Comparison of ENCODE assay signal across 37 cellular contexts in the genomic region with DNA sequence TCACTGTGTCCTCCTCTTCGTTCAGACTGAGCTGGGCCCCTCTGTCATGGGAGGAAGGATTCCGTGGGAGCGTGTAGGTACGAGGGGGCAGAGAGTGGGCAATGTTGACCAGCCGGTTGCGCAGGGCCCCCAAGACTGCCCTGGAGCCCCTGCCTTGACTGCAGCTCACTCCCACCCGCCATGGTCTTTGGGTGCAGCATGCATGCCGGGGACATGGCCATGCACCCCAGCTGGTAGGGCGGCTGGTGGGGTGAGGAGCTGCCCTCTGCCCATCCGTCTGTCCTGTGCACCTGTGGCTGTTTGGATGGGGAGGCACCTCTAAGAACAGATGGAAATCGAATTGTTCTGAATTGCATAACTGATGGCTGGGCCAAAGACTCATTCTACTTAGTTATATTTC. TPM values are rescaled to one million over a fixed set of nuclear protein-coding genes. Genes with fewer than 3 reads are reported as not detected.
"Had no signal": no experiment of that assay in that cellular context is flagged by ENCODE, and none has a peak within 500 bp of the region (broad histone marks: within the 10 kb centered on the region; RNA-seq: fewer than 3 reads in every experiment).

No MANE protein-coding gene starts in this region.

- DNase-seq: activated B cell treated with CpG ODN at 0.5 μM for 24 hours; activated CD4-positive, alpha-beta memory T cell treated with anti-CD3 and anti-CD28 coated beads for 36 hours; activated CD4-positive, alpha-beta T cell treated with anti-CD3 and anti-CD28 coated beads for 4 hours; activated CD4-positive, alpha-beta T cell treated with anti-CD3 and anti-CD28 coated beads, Interleukin-2, amount 10 ng/mL, durations not matched to agents 24 days and 14 days; activated CD4-positive, alpha-beta T cell treated with anti-CD3 and anti-CD28 coated beads, Interleukin-2, amount 50 U/mL, for 1 hour; activated CD4-positive, alpha-beta T cell treated with anti-CD3 and anti-CD28 coated beads, Interleukin-2, amount 50 U/mL, for 4 hours; activated CD4-positive, CD25-positive, alpha-beta regulatory T cell treated with anti-CD3 and anti-CD28 coated beads, Interleukin-2, amount 50 U/mL, for 72 hours; activated CD8-positive, alpha-beta memory T cell treated with anti-CD3 and anti-CD28 coated beads, Interleukin-2, amount 50 U/mL, for 4 hours; activated CD8-positive, alpha-beta T cell treated with anti-CD3 and anti-CD28 coated beads for 36 hours; activated effector memory CD4-positive, alpha-beta T cell treated with anti-CD3 and anti-CD28 coated beads, Interleukin-2, amount 50 U/mL, for 16 hours; activated gamma-delta T cell treated with Interleukin-2 at 50 U/mL for 16 hours; activated naive CD4-positive, alpha-beta T cell; activated naive CD4-positive, alpha-beta T cell treated with anti-CD3 and anti-CD28 coated beads for 36 hours; activated naive CD4-positive, alpha-beta T cell treated with anti-CD3 and anti-CD28 coated beads, Interleukin-2, amount 50 U/mL, for 16 hours; activated naive CD8-positive, alpha-beta T cell treated with anti-CD3 and anti-CD28 coated beads for 36 hours; activated T-cell treated with anti-CD3 and anti-CD28 coated beads for 4 hours; activated T-cell treated with anti-CD3 and anti-CD28 coated beads, Interleukin-2, amount 50 U/mL, for 1 hour; activated T-cell treated with anti-CD3 and anti-CD28 coated beads, Interleukin-2, amount 50 U/mL, for 4 hours; activated T-cell treated with anti-CD3 and anti-CD28 coated beads, Interleukin-2, amount 50 U/mL, for 72 hours; adrenal gland; amniotic stem cell; caudate nucleus; cerebellar nuclear complex; T-helper 1 cell; T-helper 2 cell; T-helper 9 cell had no signal

- H3K27me3 Mint-ChIP-seq: activated CD4-positive, alpha-beta T cell treated with anti-CD3 and anti-CD28 coated beads, Interleukin-2, amount 10 ng/mL, durations not matched to agents 24 days and 14 days; activated CD8-positive, alpha-beta T cell treated with anti-CD3 and anti-CD28 coated beads for 36 hours had no signal

- H3K36me3 ChIP-seq: adrenal gland, ascending aorta, cardiac muscle cell had no signal

- H3K4me3 ChIP-seq: adrenal gland, ascending aorta, cardiac muscle cell had no signal

- H3K27me3 ChIP-seq: adrenal gland, ascending aorta, cardiac muscle cell had no signal

- H3K4me1 Mint-ChIP-seq: activated B cell treated with CpG ODN at 0.5 μM for 24 hours; activated CD4-positive, alpha-beta T cell treated with anti-CD3 and anti-CD28 coated beads, Interleukin-2, amount 10 ng/mL, durations not matched to agents 24 days and 14 days; activated naive CD8-positive, alpha-beta T cell treated with anti-CD3 and anti-CD28 coated beads for 36 hours; activated T-helper 17 cell treated with anti-CD3 and anti-CD28 coated beads, Interleukin-2, amount 50 U/mL, for 72 hours; brain; central memory CD8-positive, alpha-beta T cell had no signal

- H3K9me3 ChIP-seq: adrenal gland had no signal

- ATAC-seq: activated CD8-positive, alpha-beta T cell treated with anti-CD3 and anti-CD28 coated beads for 36 hours; activated naive CD4-positive, alpha-beta T cell treated with anti-CD3 and anti-CD28 coated beads, Interleukin-2, amount 50 U/mL, for 72 hours; activated T-cell treated with anti-CD3 and anti-CD28 coated beads, Interleukin-2, amount 50 U/mL, for 4 hours; activated T-cell treated with anti-CD3 and anti-CD28 coated beads, Interleukin-2, amount 50 U/mL, for 72 hours; activated T-helper 17 cell treated with anti-CD3 and anti-CD28 coated beads, Interleukin-2, amount 50 U/mL, for 72 hours had no signal

- H3K36me3 Mint-ChIP-seq: activated CD4-positive, alpha-beta memory T cell treated with anti-CD3 and anti-CD28 coated beads for 36 hours; brain had no signal

- H3K4me3 Mint-ChIP-seq: activated B cell treated with CpG ODN at 0.5 μM for 24 hours; activated CD4-positive, alpha-beta memory T cell treated with anti-CD3 and anti-CD28 coated beads for 36 hours; activated CD4-positive, alpha-beta T cell treated with anti-CD3 and anti-CD28 coated beads, Interleukin-2, amount 10 ng/mL, durations not matched to agents 24 days and 14 days; activated CD8-positive, alpha-beta T cell treated with anti-CD3 and anti-CD28 coated beads for 36 hours; activated naive CD4-positive, alpha-beta T cell treated with anti-CD3 and anti-CD28 coated beads for 36 hours; activated naive CD8-positive, alpha-beta T cell treated with anti-CD3 and anti-CD28 coated beads for 36 hours; activated T-cell treated with anti-CD3 and anti-CD28 coated beads, Interleukin-2, amount 50 U/mL, for 4 hours; activated T-cell treated with anti-CD3 and anti-CD28 coated beads, Interleukin-2, amount 50 U/mL, for 72 hours; activated T-helper 1 cell treated with anti-CD3 and anti-CD28 coated beads, Interleukin-12 subunit alpha, Interleukin-12 subunit beta, Interleukin-2, Interleukin-4 antibody, amounts not matched to agents 30 ng/mL and 10 ng/mL and 1 ng/mL, durations not matched to agents 14 hours and 24 hours and 36 hours; activated T-helper 17 cell treated with anti-CD3 and anti-CD28 coated beads, Interleukin-2, amount 50 U/mL, for 72 hours; brain; central memory CD8-positive, alpha-beta T cell; T-helper 1 cell treated with Interleukin-12 subunit alpha and Interleukin-12 subunit beta and Interleukin-4 antibody, amounts not matched to agents 30 μg/mL and 1 μg/mL, for 36 hours; T-helper 2 cell treated with Interferon-gamma antibody and Interleukin-4, amounts not matched to agents 5 μg/mL and 100 μg/mL, for 36 hours had no signal

- H3K9me3 Mint-ChIP-seq: T-helper 2 cell treated with Interferon-gamma antibody and Interleukin-4, amounts not matched to agents 5 μg/mL and 100 μg/mL, for 36 hours had no signal

- H3K4me1 ChIP-seq: adrenal gland, ascending aorta had no signal

- H3K27ac Mint-ChIP-seq: activated B cell treated with CpG ODN at 0.5 μM for 24 hours; activated CD4-positive, alpha-beta memory T cell treated with anti-CD3 and anti-CD28 coated beads for 36 hours; activated CD4-positive, alpha-beta T cell treated with anti-CD3 and anti-CD28 coated beads, Interleukin-2, amount 10 ng/mL, durations not matched to agents 24 days and 14 days; activated CD8-positive, alpha-beta T cell treated with anti-CD3 and anti-CD28 coated beads for 36 hours; activated naive CD4-positive, alpha-beta T cell treated with anti-CD3 and anti-CD28 coated beads for 36 hours; activated naive CD4-positive, alpha-beta T cell treated with anti-CD3 and anti-CD28 coated beads, Interleukin-2, amount 50 U/mL, for 72 hours; activated naive CD8-positive, alpha-beta T cell treated with anti-CD3 and anti-CD28 coated beads for 36 hours; activated T-cell treated with anti-CD3 and anti-CD28 coated beads, Interleukin-2, amount 50 U/mL, for 72 hours; activated T-helper 1 cell treated with anti-CD3 and anti-CD28 coated beads, Interleukin-12 subunit alpha, Interleukin-12 subunit beta, Interleukin-2, Interleukin-4 antibody, amounts not matched to agents 30 ng/mL and 10 ng/mL and 1 ng/mL, durations not matched to agents 14 hours and 24 hours and 36 hours; activated T-helper 17 cell treated with anti-CD3 and anti-CD28 coated beads, Interleukin-2, amount 50 U/mL, for 72 hours; brain; T-helper 1 cell treated with Interleukin-12 subunit alpha and Interleukin-12 subunit beta and Interleukin-4 antibody, amounts not matched to agents 30 μg/mL and 1 μg/mL, for 36 hours; T-helper 2 cell treated with Interferon-gamma antibody and Interleukin-4, amounts not matched to agents 5 μg/mL and 100 μg/mL, for 36 hours had no signal

- H3K27ac ChIP-seq: adrenal gland, ascending aorta, cardiac muscle cell, VCaP had no signal

RNA-seq across cellular contexts. Expression of gene NPR3, which starts 42.6 kb away (rescaled TPM):
- total RNA-seq: activated B cell treated with CpG ODN at 0.5 μM for 24 hours; activated CD8-positive, alpha-beta memory T cell treated with anti-CD3 and anti-CD28 coated beads for 36 hours; activated naive CD8-positive, alpha-beta T cell treated with anti-CD3 and anti-CD28 coated beads for 36 hours; activated T-helper 1 cell treated with anti-CD3 and anti-CD28 coated beads, Interleukin-12 subunit alpha, Interleukin-12 subunit beta, Interleukin-2, Interleukin-4 antibody, amounts not matched to agents 30 ng/mL and 10 ng/mL and 1 ng/mL, durations not matched to agents 14 hours and 24 hours and 36 hours had no signal
